Comparison of ENCODE assay signal across 8 cellular contexts in the genomic region with DNA sequence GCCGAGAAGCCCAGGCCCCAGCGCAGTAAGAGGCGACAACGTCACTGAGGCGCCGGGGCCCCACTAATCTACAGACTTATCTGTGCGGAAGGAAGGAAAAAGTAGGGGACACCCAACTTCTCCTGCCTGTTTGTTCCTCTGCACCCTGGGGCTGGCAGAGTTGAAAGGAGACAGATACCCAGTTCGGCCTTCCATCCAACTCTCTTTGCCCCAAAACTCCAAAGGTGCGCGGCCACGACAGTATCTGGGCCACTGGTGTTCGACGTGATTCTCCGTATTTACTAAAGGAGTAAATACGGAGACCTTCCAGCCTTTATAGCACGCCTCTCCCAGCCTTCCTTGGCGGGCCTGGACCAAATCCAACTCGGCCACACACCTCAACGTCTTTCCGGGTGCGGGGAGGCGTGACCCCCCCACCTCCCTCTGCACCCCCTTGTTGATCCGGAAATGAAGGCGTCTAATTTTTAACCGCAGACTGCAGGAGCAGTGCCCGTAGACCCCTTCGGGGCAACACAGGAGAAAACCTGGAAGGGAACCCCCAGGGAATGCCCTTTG. TPM values are rescaled to one million over a fixed set of nuclear protein-coding genes. Genes with fewer than 3 reads are reported as not detected.
DNase-seq lines count a peak whose midpoint lies in the region; ATAC-seq and TF ChIP-seq lines count a peak whose summit lies in the region.

No MANE protein-coding gene starts in this region.

- peaks cover 52% of the 10 kb centered on the region for H3K36me3 ChIP-seq in WERI-Rb-1

- DNase-seq in CD1c-positive myeloid dendritic cell (ENCODE audit: extremely low spot score), result peak; percentile 40
- DNase-seq in HFF-Myc (ENCODE audit: extremely low read depth, low read depth), result no peak
- DNase-seq in WERI-Rb-1, result peak; percentile 39
- DNase-seq in epithelial cell of esophagus (ENCODE audit: low read depth), result no peak
- no peak for DNase-seq in neural crest cell (ENCODE audit: low read depth, low spot score)
- no peak for DNase-seq in NCI-H446 (lab: John Stamatoyannopoulos, UW)
- DNase-seq in NCI-H446 treated with DMSO at 0.1 percent for 48 hours (lab: John Stamatoyannopoulos, UW), result no peak

- H3K9me3 Mint-ChIP-seq in neural crest cell, result no peaks in the 10 kb centered on the region

- H3K9me3 ChIP-seq in WERI-Rb-1 (ENCODE audit: severe bottlenecking), result no peaks in the 10 kb centered on the region

- TF ChIP-seq CTCF in HFF-Myc (IDR thresholded peaks at IDR 0.05; ENCODE audit: low read depth, low read length, missing control alignments) (no peak), WERI-Rb-1 (IDR thresholded peaks at IDR 0.05; ENCODE audit: low read depth, low read length) (no peak), epithelial cell of esophagus (IDR thresholded peaks at IDR 0.05; ENCODE audit: insufficient read depth, low read depth, low read length, missing control alignments) (no peak), neural crest cell (conservative IDR thresholded peaks at IDR 0.05) (no peak)

- H3K27ac ChIP-seq in WERI-Rb-1, result peak overlapping the region; percentile 98

- peaks cover 64% of the 10 kb centered on the region for H3K27me3 Mint-ChIP-seq in neural crest cell (ENCODE audit: low read depth)

- no peak for ATAC-seq in GM19395 (IDR thresholded peaks at IDR 0.05; ENCODE audit: unreplicated experiment)

- no peaks in the 10 kb centered on the region for H3K27me3 ChIP-seq in WERI-Rb-1 (ENCODE audit: insufficient read depth, low read depth, severe bottlenecking)

- H3K27ac Mint-ChIP-seq in neural crest cell (ENCODE audit: unreplicated experiment), result no peak overlapping the region

- H3K4me1 Mint-ChIP-seq in neural crest cell, result peaks cover 45% of the 10 kb centered on the region

- peak overlapping the region; percentile 96 for H3K4me3 Mint-ChIP-seq in neural crest cell

- H3K4me3 ChIP-seq in HFF-Myc (replicated peaks; ENCODE audit: low read depth, low read length) (peak overlapping the region; percentile 84), WERI-Rb-1 (ENCODE audit: low read depth, low read length) (peak overlapping the region; percentile 94), epithelial cell of esophagus (ENCODE audit: low read length) (peak overlapping the region; percentile 81)

- H3K36me3 Mint-ChIP-seq in neural crest cell (ENCODE audit: low read depth), result no peaks in the 10 kb centered on the region

RNA-seq across cellular contexts. Expression of a gene that starts 1.6 kb away (rescaled TPM):
- 1.8 and 2.0 TPM in 2 replicates for total RNA-seq in neural crest cell

Comparison
In these comparisons a context has a peak if more than half of its experiments do, and no peak if none do; other contexts are left out.
1. DNase-seq: peak in CD1c-positive myeloid dendritic cell (single experiment) and WERI-Rb-1 (single experiment); none in HFF-Myc (single experiment), epithelial cell of esophagus (single experiment), neural crest cell (single experiment), NCI-H446 (0 of 2) and NCI-H446 treated with DMSO at 0.1 percent for 48 hours (single experiment).
2. Peak in every context shown above with its lines, with median percentiles within 50 percentile points of each other: H3K4me3 ChIP-seq.